Comparison of ENCODE assay signal across 12 cellular contexts in genomic region chr12:22473212-22473611, GRCh38.
A peak's percentile ranks its signal among the peaks of the same experiment; 100 is the strongest.
DNase-seq lines count a peak whose midpoint lies in the region; ATAC-seq, FAIRE-seq and TF ChIP-seq lines count a peak whose summit lies in the region.
"Had no signal": no experiment of that assay in that cellular context is flagged by ENCODE, and none has a peak within 500 bp of the region (broad histone marks: within the 10 kb centered on the region; RNA-seq: fewer than 3 reads in every experiment).

No MANE protein-coding gene starts in this region.

- TF ChIP-seq POLR2A in vagina (IDR thresholded peaks at IDR 0.05) (no peak), esophagus squamous epithelium (IDR thresholded peaks at IDR 0.05) (no peak)

- H3K27me3 Mint-ChIP-seq in CD4-positive, alpha-beta T cell = no peaks in the 10 kb centered on the region
- H3K27me3 Mint-ChIP-seq in immature natural killer cell (ENCODE audit: low read depth in 3 of 3) = no peaks in the 10 kb centered on the region

- peaks cover 64% of the 10 kb centered on the region for H3K36me3 Mint-ChIP-seq in CD4-positive, alpha-beta T cell (ENCODE audit: low read depth)
- peaks cover 21 to 40% (median 29%) of the 10 kb centered on the region in 3 donors for H3K36me3 Mint-ChIP-seq in immature natural killer cell

- WGBS in esophagus squamous epithelium, 2 donors = 55 to 64% methylated on average over 5 of the region's 5 CpGs

- peaks cover 18% of the 10 kb centered on the region for H3K4me1 Mint-ChIP-seq in CD4-positive, alpha-beta T cell (ENCODE audit: low read depth)
- peaks cover 13 to 20% of the 10 kb centered on the region in 2 donors for H3K4me1 Mint-ChIP-seq in immature natural killer cell

- DNase-seq in CD4-positive, alpha-beta T cell = no peak
- peak; percentile 4 for DNase-seq in MV-4-11 (lab: John Stamatoyannopoulos, UW)
- no peak for DNase-seq in vagina (ENCODE audit: extremely low spot score in 2 of 2)
- no peak for DNase-seq in immature natural killer cell
- DNase-seq in esophagus squamous epithelium (lab: John Stamatoyannopoulos, UW) = no peak
- DNase-seq in frontal cortex (ENCODE audit: low spot score in 2 of 2) = no peak
- DNase-seq: NCI-H2081 treated with DMSO at 0.1 percent for 48 hours, SW 1271, upper lobe of right lung had no signal

- H3K27ac Mint-ChIP-seq in CD4-positive, alpha-beta T cell = no peak overlapping the region
- H3K27ac Mint-ChIP-seq in immature natural killer cell = peak overlapping the region in 2 of 6 donors; percentile 7 to 11

- H3K36me3 ChIP-seq in vagina (peaks cover 0 to 36% of the 10 kb centered on the region in 2 donors), esophagus squamous epithelium (peaks cover 0 to 66% (median 9%) of the 10 kb centered on the region in 3 donors)

- H3K4me1 ChIP-seq in vagina (no peaks in the 10 kb centered on the region), esophagus squamous epithelium (no peaks in the 10 kb centered on the region)
- H3K4me1 ChIP-seq: upper lobe of right lung had no signal

- no peaks in the 10 kb centered on the region for H3K9me3 Mint-ChIP-seq in CD4-positive, alpha-beta T cell
- H3K9me3 Mint-ChIP-seq in immature natural killer cell = no peaks in the 10 kb centered on the region

- H3K9me3 ChIP-seq in CD4-positive, alpha-beta T cell (ENCODE audit: control insufficient read depth, low read length) = no peaks in the 10 kb centered on the region
- no peaks in the 10 kb centered on the region for H3K9me3 ChIP-seq in vagina
- no peaks in the 10 kb centered on the region for H3K9me3 ChIP-seq in esophagus squamous epithelium
- H3K9me3 ChIP-seq: upper lobe of right lung had no signal

- no peak for TF ChIP-seq CTCF in CD4-positive, alpha-beta T cell (IDR thresholded peaks at IDR 0.05)
- TF ChIP-seq CTCF in vagina (IDR thresholded peaks at IDR 0.05) (no peak), esophagus squamous epithelium (IDR thresholded peaks at IDR 0.05) (no peak)

- H3K27ac ChIP-seq in CD4-positive, alpha-beta T cell (ENCODE audit: low read depth, low read length) = no peak overlapping the region
- H3K27ac ChIP-seq in vagina (no peak overlapping the region), esophagus squamous epithelium (no peak overlapping the region)
- H3K27ac ChIP-seq: upper lobe of right lung had no signal

- peak overlapping the region; percentile 26 for H3K4me3 Mint-ChIP-seq in CD4-positive, alpha-beta T cell
- H3K4me3 Mint-ChIP-seq in immature natural killer cell = peak overlapping the region in 2 of 5 donors; percentile 2 to 9

- POLR2A ChIA-PET in CD4-positive, alpha-beta T cell (lab: Charles Lee) = interaction anchor here (1.3 kb wide), 1 partner anchor 12 kb away, joined by 3 read pairs; no protein-coding TSS in a partner anchor

- H3K4me3 ChIP-seq in vagina (no peak overlapping the region), esophagus squamous epithelium (no peak overlapping the region)
- H3K4me3 ChIP-seq: K562, upper lobe of right lung had no signal

- CTCF ChIA-PET in CD4-positive, alpha-beta T cell (lab: Charles Lee) = no interaction called here

- no peak for ATAC-seq in CD4-positive, alpha-beta T cell (ENCODE audit: poor library complexity)
- ATAC-seq in GM19025 (IDR thresholded peaks at IDR 0.05; ENCODE audit: low read depth, unreplicated experiment) (peak; percentile 63), HG02678 (IDR thresholded peaks at IDR 0.05; ENCODE audit: unreplicated experiment) (peak; percentile 59)
- ATAC-seq: K562, upper lobe of right lung had no signal

- intact Hi-C loops in CD4-positive, alpha-beta T cell (cut with DNase I, micrococcal nuclease) = no loop called here
- intact Hi-C loops in vagina (cut with DNase I) = no loop called here
- intact Hi-C loops in esophagus squamous epithelium (cut with DNase I) = no loop called here

- no peak for FAIRE-seq in frontal cortex (lab: Jason Lieb, UNC)
- FAIRE-seq: K562 had no signal

- H3K27me3 ChIP-seq in CD4-positive, alpha-beta T cell (ENCODE audit: control insufficient read depth, insufficient read depth, low read length) = no peaks in the 10 kb centered on the region
- H3K27me3 ChIP-seq in vagina = no peaks in the 10 kb centered on the region
- H3K27me3 ChIP-seq in esophagus squamous epithelium = no peaks in the 10 kb centered on the region
- H3K27me3 ChIP-seq: upper lobe of right lung had no signal
